Comparison of ENCODE assay signal across 18 cellular contexts in genomic region chr2:181070834-181071200, GRCh38.
"Had no signal": no experiment of that assay in that cellular context is flagged by ENCODE, and none has a peak within 500 bp of the region (broad histone marks: within the 10 kb centered on the region; RNA-seq: fewer than 3 reads in every experiment).

No MANE protein-coding gene starts in this region.

- DNase-seq: NCI-H1048, NCI-H1105, NCI-H1417, NCI-H1436 treated with DMSO at 0.1 percent for 48 hours, NCI-H1694, NCI-H187 treated with DMSO at 0.1 percent for 48 hours, NCI-H2029 treated with DMSO at 0.1 percent for 48 hours, NCI-H345, NCI-H524, NCI-H526 treated with DMSO at 0.1 percent for 48 hours, NCI-H748 treated with DMSO at 0.1 percent for 48 hours, Right ventricle myocardium superior, RPMI8226, SIG-M5 had no signal

- FAIRE-seq: HepG2 had no signal

- H3K9me3 ChIP-seq: SJSA1 had no signal

- ATAC-seq: HepG2 had no signal

- H3K27ac ChIP-seq: SJSA1, SK-N-MC had no signal

- H3K4me3 ChIP-seq: K562, SJSA1, SK-N-MC had no signal

- H3K27me3 ChIP-seq: SJSA1 had no signal
